Comparison of ENCODE assay signal across 8 cellular contexts in the genomic region with DNA sequence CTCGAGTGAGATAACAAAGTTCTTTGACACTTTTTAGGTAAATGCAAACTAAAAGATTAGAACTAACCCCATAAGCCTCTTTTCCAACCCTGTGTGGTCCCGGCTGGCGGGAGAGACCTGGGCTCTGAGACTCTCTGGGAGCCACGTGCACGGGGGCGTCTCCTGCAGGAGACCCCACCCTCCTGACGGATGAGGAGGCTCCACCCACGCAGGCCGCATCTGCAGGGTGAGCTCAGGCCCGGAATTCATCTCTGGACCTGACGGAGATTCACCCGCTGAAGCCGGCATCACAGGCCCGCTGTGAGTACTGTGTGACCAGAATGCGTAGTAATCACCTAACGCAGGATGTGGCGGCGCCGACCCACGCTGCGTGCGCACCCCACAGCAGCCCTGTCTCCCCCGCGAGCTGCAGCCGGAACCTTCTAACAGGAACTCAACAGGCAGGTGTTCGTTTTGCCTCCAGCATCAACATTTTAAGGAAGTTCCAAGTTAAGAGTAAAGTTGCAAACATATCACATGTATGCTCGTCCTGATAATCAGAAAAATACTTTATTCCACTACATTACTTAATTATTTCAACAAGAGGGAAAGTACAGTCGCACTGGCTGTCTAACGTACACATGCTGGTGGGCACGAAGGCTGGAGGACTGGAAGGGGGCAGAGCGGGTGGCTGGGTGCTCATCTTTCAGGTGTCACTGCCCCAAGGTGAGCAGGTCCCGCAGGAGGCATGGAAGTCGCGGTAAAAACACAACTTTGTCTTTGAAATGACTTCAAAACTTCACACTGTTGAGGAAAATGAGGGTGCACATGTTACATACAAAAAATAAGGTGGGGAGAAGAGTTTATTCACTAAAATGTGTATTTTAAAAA. TPM values are rescaled to one million over a fixed set of nuclear protein-coding genes. Genes with fewer than 3 reads are reported as not detected.
DNase-seq lines count a peak whose midpoint lies in the region; ATAC-seq, FAIRE-seq and TF ChIP-seq lines count a peak whose summit lies in the region.

No MANE protein-coding gene starts in this region.

- no peak for TF ChIP-seq POLR2A in H54 (IDR thresholded peaks at IDR 0.05; ENCODE audit: low read depth, low read length)

- no peak for TF ChIP-seq CTCF in CD4-positive, alpha-beta T cell (IDR thresholded peaks at IDR 0.05)
- no peak for TF ChIP-seq CTCF in brain microvascular endothelial cell (IDR thresholded peaks at IDR 0.05; ENCODE audit: low read depth, low read length, missing control alignments)

- H3K27ac Mint-ChIP-seq in CD4-positive, alpha-beta T cell: peak overlapping the region; percentile 83
- peak overlapping the region; percentile 76 for H3K27ac Mint-ChIP-seq in activated CD4-positive, alpha-beta T cell treated with anti-CD3 and anti-CD28 coated beads, Interleukin-2, amount 10 ng/mL, durations not matched to agents 7 days and 5 days
- peak overlapping the region; percentile 86 to 93 for H3K27ac Mint-ChIP-seq in effector memory CD8-positive, alpha-beta T cell

- peaks cover 11% of the 10 kb centered on the region for H3K4me1 Mint-ChIP-seq in CD4-positive, alpha-beta T cell (ENCODE audit: low read depth)
- H3K4me1 Mint-ChIP-seq in activated CD4-positive, alpha-beta T cell treated with anti-CD3 and anti-CD28 coated beads, Interleukin-2, amount 10 ng/mL, durations not matched to agents 7 days and 5 days: peaks cover 10% of the 10 kb centered on the region
- peaks cover 8% of the 10 kb centered on the region in 2 donors for H3K4me1 Mint-ChIP-seq in effector memory CD8-positive, alpha-beta T cell (ENCODE audit: low read depth in 2 of 2)

- peak overlapping the region; percentile 8 for H3K27ac ChIP-seq in CD4-positive, alpha-beta T cell (ENCODE audit: low read depth, low read length)
- H3K27ac ChIP-seq in small intestine (ENCODE audit: low read depth in 1 of 2, low read length in 1 of 2) (peak overlapping the region in 1 of 2 donors; percentile 73), brain microvascular endothelial cell (no peak overlapping the region)

- no peaks in the 10 kb centered on the region for H3K27me3 Mint-ChIP-seq in CD4-positive, alpha-beta T cell
- H3K27me3 Mint-ChIP-seq in activated CD4-positive, alpha-beta T cell treated with anti-CD3 and anti-CD28 coated beads, Interleukin-2, amount 10 ng/mL, durations not matched to agents 7 days and 5 days: peaks cover 3% of the 10 kb centered on the region
- H3K27me3 Mint-ChIP-seq in effector memory CD8-positive, alpha-beta T cell: peaks cover 7 to 48% of the 10 kb centered on the region in 2 donors

- peak; percentile 97 for ATAC-seq in CD4-positive, alpha-beta T cell (ENCODE audit: poor library complexity)
- ATAC-seq in HG03159 (IDR thresholded peaks at IDR 0.05; ENCODE audit: unreplicated experiment) (peak; percentile 75), HG02840 (IDR thresholded peaks at IDR 0.05; ENCODE audit: low FRiP score, unreplicated experiment) (no peak)
- peak; percentile 97 for ATAC-seq in effector memory CD8-positive, alpha-beta T cell (replicated peaks)

- in situ Hi-C loops in brain microvascular endothelial cell (cut with HindIII; ENCODE audit: low pct_ligation_motif_present, low sequenced_read_pairs): loop anchor here (10.0 kb wide), 1 partner anchor 59 kb away; a partner anchor contains a TSS

- POLR2A ChIA-PET in CD4-positive, alpha-beta T cell (lab: Charles Lee): interaction anchor here (0.6 to 1.5 kb wide), 13 partner anchors 9 to 656 kb away, joined by 3 to 14 read pairs (median 4); a partner anchor contains a TSS
- POLR2A ChIA-PET in activated CD4-positive, alpha-beta T cell treated with anti-CD3 and anti-CD28 coated beads, Interleukin-2, amount 10 ng/mL, durations not matched to agents 7 days and 5 days (lab: Charles Lee): no interaction called here

- CTCF ChIA-PET in CD4-positive, alpha-beta T cell (lab: Charles Lee): no interaction called here
- CTCF ChIA-PET in activated CD4-positive, alpha-beta T cell treated with anti-CD3 and anti-CD28 coated beads, Interleukin-2, amount 10 ng/mL, durations not matched to agents 7 days and 5 days (lab: Charles Lee): interaction anchor here (1.7 kb wide), 1 partner anchor 18 kb away, joined by 4 read pairs; no protein-coding TSS in a partner anchor

- H3K4me1 ChIP-seq in small intestine (ENCODE audit: control insufficient read depth in 2 of 2, insufficient read depth in 1 of 2, low read depth in 1 of 2, low read length in 1 of 2): no peaks in the 10 kb centered on the region

- intact Hi-C loops in CD4-positive, alpha-beta T cell (cut with DNase I, micrococcal nuclease): loop anchor here in 1 of 2 experiments (5.0 kb wide), 1 partner anchor 44 kb away; a partner anchor contains a TSS

- no peaks in the 10 kb centered on the region for H3K9me3 Mint-ChIP-seq in CD4-positive, alpha-beta T cell
- H3K9me3 Mint-ChIP-seq in activated CD4-positive, alpha-beta T cell treated with anti-CD3 and anti-CD28 coated beads, Interleukin-2, amount 10 ng/mL, durations not matched to agents 7 days and 5 days: peaks cover 2% of the 10 kb centered on the region
- no peaks in the 10 kb centered on the region for H3K9me3 Mint-ChIP-seq in effector memory CD8-positive, alpha-beta T cell

- peak overlapping the region in 1 of 2 donors; percentile 13 for H3K4me3 ChIP-seq in small intestine (ENCODE audit: low read depth in 1 of 2, low read length in 2 of 2)
- no peak overlapping the region for H3K4me3 ChIP-seq in brain microvascular endothelial cell (ENCODE audit: low read depth, low read length)

- H3K27me3 ChIP-seq in CD4-positive, alpha-beta T cell (ENCODE audit: control insufficient read depth, insufficient read depth, low read length): no peaks in the 10 kb centered on the region
- H3K27me3 ChIP-seq in small intestine (ENCODE audit: control insufficient read depth in 2 of 2, insufficient read depth in 2 of 2, low read length in 2 of 2) (peaks cover 0 to 8% of the 10 kb centered on the region in 2 donors), brain microvascular endothelial cell (replicated peaks) (peaks cover 42% of the 10 kb centered on the region)

- H3K4me3 Mint-ChIP-seq in CD4-positive, alpha-beta T cell: peak overlapping the region; percentile 44
- H3K4me3 Mint-ChIP-seq in activated CD4-positive, alpha-beta T cell treated with anti-CD3 and anti-CD28 coated beads, Interleukin-2, amount 10 ng/mL, durations not matched to agents 7 days and 5 days: peak overlapping the region; percentile 52
- peak overlapping the region; percentile 69 to 79 for H3K4me3 Mint-ChIP-seq in effector memory CD8-positive, alpha-beta T cell

- no peaks in the 10 kb centered on the region for H3K36me3 Mint-ChIP-seq in CD4-positive, alpha-beta T cell (ENCODE audit: low read depth)
- H3K36me3 Mint-ChIP-seq in activated CD4-positive, alpha-beta T cell treated with anti-CD3 and anti-CD28 coated beads, Interleukin-2, amount 10 ng/mL, durations not matched to agents 7 days and 5 days (ENCODE audit: low read depth): no peaks in the 10 kb centered on the region
- H3K36me3 Mint-ChIP-seq in effector memory CD8-positive, alpha-beta T cell (ENCODE audit: insufficient read depth): peaks cover 9% of the 10 kb centered on the region

- FAIRE-seq in small intestine (lab: Jason Lieb, UNC) (no peak), H54 (lab: Jason Lieb, UNC) (no peak)

- no peaks in the 10 kb centered on the region for H3K9me3 ChIP-seq in CD4-positive, alpha-beta T cell (ENCODE audit: control insufficient read depth, low read length)
- no peaks in the 10 kb centered on the region for H3K9me3 ChIP-seq in small intestine (ENCODE audit: control insufficient read depth, low read depth)

- H3K36me3 ChIP-seq in small intestine (ENCODE audit: control insufficient read depth in 2 of 2, insufficient read depth in 2 of 2, low read length in 2 of 2) (no peaks in the 10 kb centered on the region), brain microvascular endothelial cell (replicated peaks) (no peaks in the 10 kb centered on the region)

- WGBS in small intestine, 3 donors: 34 to 41% (median 38%) methylated on average over 34 of the region's 34 CpGs

- DNase-seq in CD4-positive, alpha-beta T cell: peak; percentile 70 to 88 (median 82)
- DNase-seq in activated CD4-positive, alpha-beta T cell treated with anti-CD3 and anti-CD28 coated beads, Interleukin-2, amount 10 ng/mL, durations not matched to agents 7 days and 5 days: peak; percentile 81
- DNase-seq in effector memory CD8-positive, alpha-beta T cell: peak; percentile 86 to 88 (median 87)
- DNase-seq in small intestine (peak; percentile 53), brain microvascular endothelial cell (no peak), H54 (ENCODE audit: insufficient read length, low spot score) (no peak)

RNA-seq across cellular contexts. Expression of a gene that starts 44.5 kb away (rescaled TPM):
- total RNA-seq in CD4-positive, alpha-beta T cell: 10 to 100 TPM; 21.8 to 25.0 TPM
- total RNA-seq in activated CD4-positive, alpha-beta T cell treated with anti-CD3 and anti-CD28 coated beads, Interleukin-2, amount 10 ng/mL, durations not matched to agents 7 days and 5 days: 10 to 100 TPM; 10.5 to 10.6 TPM
- polyA plus RNA-seq in small intestine: 10 to 100 TPM in 1 of 3 donors, 1 to 10 TPM in 2; 1.8 to 10.9 (median 4.1) TPM

RNA-seq across cellular contexts. Expression of a gene that starts 57.4 kb away (rescaled TPM):
- total RNA-seq in CD4-positive, alpha-beta T cell: 1 to 10 TPM; 5.6 to 8.3 TPM
- total RNA-seq in activated CD4-positive, alpha-beta T cell treated with anti-CD3 and anti-CD28 coated beads, Interleukin-2, amount 10 ng/mL, durations not matched to agents 7 days and 5 days: 1 to 10 TPM; 3.2 to 3.5 TPM
- polyA plus RNA-seq in small intestine: 1 to 10 TPM in 2 of 3 donors, not detected in 1; 1.4 to 1.7 TPM

Comparison
In these comparisons a context has a peak if more than half of its experiments do, and no peak if none do; other contexts are left out.
1. DNase-seq: peak in CD4-positive, alpha-beta T cell (10 of 10), activated CD4-positive, alpha-beta T cell treated with anti-CD3 and anti-CD28 coated beads, Interleukin-2, amount 10 ng/mL, durations not matched to agents 7 days and 5 days (single experiment), effector memory CD8-positive, alpha-beta T cell (3 of 3) and small intestine (single experiment); none in brain microvascular endothelial cell (single experiment) and H54 (single experiment).
2. Peak in every context shown above with its lines, with median percentiles within 50 percentile points of each other: H3K27ac Mint-ChIP-seq and H3K4me3 Mint-ChIP-seq.